ENCODE assay signal across 14 cellular contexts in genomic region chr10:127228195-127228785, GRCh38. TPM values are rescaled to one million over a fixed set of nuclear protein-coding genes. Genes with fewer than 3 reads are reported as not detected.
DNase-seq lines count a peak whose midpoint lies in the region; ATAC-seq, FAIRE-seq and TF ChIP-seq lines count a peak whose summit lies in the region.
"Had no signal": no experiment of that assay in that cellular context is flagged by ENCODE, and none has a peak within 500 bp of the region (broad histone marks: within the 10 kb centered on the region; RNA-seq: fewer than 3 reads in every experiment).

No MANE protein-coding gene starts in this region.

- no peak overlapping the region for H3K9ac ChIP-seq in IMR-90 (ENCODE audit: low read depth, low read length)
- no peak overlapping the region for H3K9ac ChIP-seq in HepG2 (ENCODE audit: insufficient read depth, low read depth, low read length)

- H4K20me1 ChIP-seq in IMR-90 (ENCODE audit: insufficient read depth, low read length), result no peaks in the 10 kb centered on the region
- no peaks in the 10 kb centered on the region for H4K20me1 ChIP-seq in HepG2 (ENCODE audit: insufficient read depth, low read length)

- no peak overlapping the region for H3K4ac ChIP-seq in IMR-90 (ENCODE audit: low read depth, low read length)

- TF ChIP-seq POLR2A in IMR-90 (IDR thresholded peaks at IDR 0.05; ENCODE audit: low read depth, low read length) (no peak), HepG2 (IDR thresholded peaks at IDR 0.05; ENCODE audit: insufficient read depth in 1 of 2, low read depth in 2 of 2, low read length in 2 of 2) (no peak)

- ATAC-seq in IMR-90 (ENCODE audit: low read depth), result no peak
- ATAC-seq in HepG2, result peak; percentile 78
- no peak for ATAC-seq in HG02763 (IDR thresholded peaks at IDR 0.05; ENCODE audit: unreplicated experiment)
- ATAC-seq: esophagus mucosa, left cardiac atrium, psoas muscle had no signal

- intact Hi-C loops in IMR-90 (cut with micrococcal nuclease) (no loop called here), ascending aorta (cut with DNase I) (no loop called here), HepG2 (cut with micrococcal nuclease; ENCODE audit: unreplicated experiment) (no loop called here)

- H2AK5ac ChIP-seq in IMR-90 (ENCODE audit: low read depth, low read length), result no peak overlapping the region

- no peak overlapping the region for H3K18ac ChIP-seq in IMR-90 (ENCODE audit: low read depth, low read length)

- DNase-seq in IMR-90 (peak; percentile 4), ascending aorta (ENCODE audit: low spot score in 2 of 2) (peak; percentile 12 to 70), HepG2 (ENCODE audit: low spot score) (peak; percentile 23), substantia nigra (lab: John Stamatoyannopoulos, UW) (peak in 18 of 49 donors; percentile 5 to 42 (median 14)), NCI-H748 (lab: John Stamatoyannopoulos, UW; ENCODE audit: unreplicated experiment) (no peak)
- DNase-seq in activated T-cell treated with anti-CD3 and anti-CD28 coated beads, Interleukin-2, amount 50 U/mL, for 48 hours, result no peak
- DNase-seq: activated effector memory CD4-positive, alpha-beta T cell treated with anti-CD3 and anti-CD28 coated beads, Interleukin-2, amount 50 U/mL, for 16 hours; H9; left cardiac atrium had no signal

- no peak overlapping the region for H4K91ac ChIP-seq in IMR-90 (ENCODE audit: insufficient read depth, low read depth, low read length)

- POLR2A ChIA-PET in IMR-90 (lab: Charles Lee; ENCODE audit: unreplicated experiment), result no interaction called here
- POLR2A ChIA-PET in HepG2 (lab: Yijun Ruan, JAX), result no interaction called here

- TF ChIP-seq CTCF in IMR-90 (conservative IDR thresholded peaks at IDR 0.05; ENCODE audit: low read depth, low read length) (no peak), ascending aorta (IDR thresholded peaks at IDR 0.05) (no peak), HepG2 (CRISPR knock-in tag; IDR thresholded peaks at IDR 0.05) (peak; percentile 53)

- H3K14ac ChIP-seq in IMR-90 (replicated peaks; ENCODE audit: low read depth, low read length), result no peak overlapping the region

- no peak overlapping the region for H2BK15ac ChIP-seq in IMR-90 (ENCODE audit: low read depth, low read length)

- H2AK9ac ChIP-seq in IMR-90 (replicated peaks; ENCODE audit: low read depth, low read length, poor library complexity), result no peak overlapping the region

- H3K79me1 ChIP-seq in IMR-90 (ENCODE audit: low read depth in 1 of 2, low read length in 2 of 2), result peaks cover 5 to 6% of the 10 kb centered on the region in 2 experiments; a peak in 3 of 4 replicates

- 64% methylated on average over 7 of the region's 12 CpGs; no CpG with 5 or more reads in 1 of the 2 experiments for WGBS in IMR-90 (ENCODE audit: extremely low coverage in 2 of 2, insufficient read length in 1 of 2), 2 experiments
- 72% methylated on average over 10 of the region's 12 CpGs for WGBS in HepG2 (ENCODE audit: low lambda C conversion rate)

- peaks cover 9% of the 10 kb centered on the region for H3K9me1 ChIP-seq in IMR-90 (ENCODE audit: insufficient read depth, low read length)

- peaks cover 5% of the 10 kb centered on the region; the same call in 1 of the 2 replicates for H3K4me1 ChIP-seq in IMR-90 (ENCODE audit: control insufficient read depth, insufficient read depth, low read length)
- peaks cover 3 to 4% of the 10 kb centered on the region in 2 donors for H3K4me1 ChIP-seq in ascending aorta
- peaks cover 19% of the 10 kb centered on the region for H3K4me1 ChIP-seq in HepG2 (ENCODE audit: insufficient read depth, low read length)
- H3K4me1 ChIP-seq: psoas muscle had no signal

- no peak overlapping the region for H2AFZ ChIP-seq in IMR-90 (replicated peaks; ENCODE audit: low read length, poor library complexity)
- no peak overlapping the region for H2AFZ ChIP-seq in HepG2 (ENCODE audit: low read length)

- H3K9me3 ChIP-seq in IMR-90 (ENCODE audit: control insufficient read depth, insufficient read depth, low read length) (no peaks in the 10 kb centered on the region), ascending aorta (no peaks in the 10 kb centered on the region), HepG2 (ENCODE audit: low read length) (no peaks in the 10 kb centered on the region)
- H3K9me3 ChIP-seq: psoas muscle had no signal

- H3K27me3 ChIP-seq in IMR-90 (ENCODE audit: control insufficient read depth, insufficient read depth, low read length) (no peaks in the 10 kb centered on the region), ascending aorta (no peaks in the 10 kb centered on the region), HepG2 (ENCODE audit: control insufficient read depth in 1 of 2, insufficient read depth in 2 of 2, low read length in 2 of 2) (no peaks in the 10 kb centered on the region)

- no peaks in the 10 kb centered on the region for H3K79me2 ChIP-seq in HepG2 (ENCODE audit: insufficient read depth, low read length)

- H2BK20ac ChIP-seq in IMR-90 (ENCODE audit: low read depth, low read length), result no peak overlapping the region

- no peak for TF ChIP-seq RAD21 in IMR-90 (IDR thresholded peaks at IDR 0.05; ENCODE audit: low read length)
- TF ChIP-seq RAD21 in HepG2 (CRISPR knock-in tag; IDR thresholded peaks at IDR 0.05), result no peak

- TF ChIP-seq EP300 in HepG2 (IDR thresholded peaks at IDR 0.05; ENCODE audit: low read depth in 2 of 2, low read length in 2 of 2), result no peak
- no peak for TF ChIP-seq EP300 in HepG2 (CRISPR knock-in tag; IDR thresholded peaks at IDR 0.05; ENCODE audit: borderline replicate concordance)

- CTCF ChIA-PET in IMR-90 (lab: Yijun Ruan, JAX) (interaction anchor here (0.7 to 1.0 kb wide), 2 partner anchors 18 to 30 kb away, joined by 3 to 4 read pairs; no protein-coding TSS in a partner anchor), HepG2 (lab: Yijun Ruan, JAX; ENCODE audit: low intra/inter-chr PET ratio, low total read pairs) (no interaction called here)

- dilution Hi-C loops in IMR-90 (cut with HindIII; ENCODE audit: low sequenced_read_pairs, unreplicated experiment), result no loop called here

- H3K23ac ChIP-seq in IMR-90 (ENCODE audit: low read depth, low read length), result no peak overlapping the region

- in situ Hi-C loops in IMR-90 (cut with MboI; ENCODE audit: low sequenced_read_pairs), result no loop called here
- in situ Hi-C loops in HepG2 (cut with HindIII; ENCODE audit: extremely low pct_ligation_motif_present, low pct_unique_long_range_greater_than_20kb), result loop anchor here (25.0 kb wide), 1 partner anchor 634 kb away; no protein-coding TSS in a partner anchor

- BruUV-seq in IMR-90 (replicated peaks; lab: Mats Ljungman, UMichigan) (no TSS peak), HepG2 (replicated peaks; lab: Mats Ljungman, UMichigan) (no TSS peak)

- no peak overlapping the region for H4K8ac ChIP-seq in IMR-90 (ENCODE audit: low read depth in 2 of 2, low read length in 2 of 2)

- H3K4me2 ChIP-seq in IMR-90 (ENCODE audit: low read depth, low read length) (no peak overlapping the region), HepG2 (ENCODE audit: low read depth, low read length) (no peak overlapping the region)

- peak; percentile 30 for FAIRE-seq in HepG2 (lab: Jason Lieb, UNC)
- FAIRE-seq: astrocyte had no signal

- H3K27ac ChIP-seq in IMR-90 (ENCODE audit: insufficient read depth, low read length), result no peak overlapping the region
- peak overlapping the region in 1 of 2 donors; percentile 56 for H3K27ac ChIP-seq in ascending aorta
- no peak overlapping the region for H3K27ac ChIP-seq in HepG2 (ENCODE audit: extremely low read length, insufficient read depth, low read length)
- peak overlapping the region; percentile 44 for H3K27ac ChIP-seq in substantia nigra (ENCODE audit: low read depth, low read length, poor library complexity, severe bottlenecking)
- H3K27ac ChIP-seq: psoas muscle had no signal

- H2BK5ac ChIP-seq in IMR-90 (ENCODE audit: low read depth, low read length, poor library complexity, severe bottlenecking), result no peak overlapping the region

- no peak overlapping the region for H3K56ac ChIP-seq in IMR-90 (ENCODE audit: extremely low read depth, insufficient read depth, low read length)

- peaks cover 3% of the 10 kb centered on the region; the same call in 1 of the 2 replicates for H3K36me3 ChIP-seq in IMR-90 (ENCODE audit: control insufficient read depth, insufficient read depth, low read length)
- H3K36me3 ChIP-seq in ascending aorta, result no peaks in the 10 kb centered on the region
- H3K36me3 ChIP-seq in HepG2 (replicated peaks in 1 of 2; ENCODE audit: control insufficient read depth in 1 of 2, insufficient read depth in 2 of 2, low read length in 2 of 2), result no peaks in the 10 kb centered on the region; a peak in 1 of 5 replicates

- no peak overlapping the region for H4K5ac ChIP-seq in IMR-90 (ENCODE audit: low read depth, low read length)

- H3K4me3 ChIP-seq in IMR-90 (ENCODE audit: insufficient read depth, low read depth, low read length) (no peak overlapping the region), ascending aorta (peak overlapping the region in 1 of 2 donors; percentile 5), HepG2 (replicated peaks in 1 of 3; ENCODE audit: insufficient read depth in 1 of 3, low read depth in 2 of 3, low read length in 3 of 3) (no peak overlapping the region)
- H3K4me3 ChIP-seq: psoas muscle had no signal

- H2BK120ac ChIP-seq in IMR-90 (ENCODE audit: low read depth, low read length), result no peak overlapping the region

RNA-seq across cellular contexts. Expression of gene INSYN2A, which starts 31.9 kb away (rescaled TPM):
- total RNA-seq in IMR-90 (2012; rRNA removed) (under 0.01 and 0.18 TPM in 2 replicates), ascending aorta (not detected), HepG2 (2016; rRNA removed; fragmentation: Illumina TruSeq; extraction: Trizol) (not detected in 2 replicates)
- polyA plus RNA-seq in IMR-90 (2012; rRNA removed) (0.10 and 0.11 TPM in 2 replicates), HepG2 (2011; rRNA removed) (not detected in 2 replicates)
- 0.09 and 0.12 TPM in 2 replicates for polyA plus RNA-seq in IMR-90 (2012; cell fraction: cytosol; rRNA removed)
- 0.05 and 0.09 TPM in 2 replicates for polyA plus RNA-seq in IMR-90 (2012; cell fraction: nucleus; rRNA removed; ENCODE audit: low replicate concordance)
- not detected in 2 replicates for total RNA-seq in HepG2 (2016; cell fraction: cytosol; rRNA removed; fragmentation: Illumina TruSeq; extraction: Trizol; ENCODE audit: low read depth)
- total RNA-seq in HepG2 (2016; cell fraction: insoluble cytoplasmic fraction; rRNA removed; fragmentation: Illumina TruSeq; extraction: Trizol), result not detected in 2 replicates
- not detected in 2 replicates for total RNA-seq in HepG2 (2016; cell fraction: membrane; rRNA removed; fragmentation: Illumina TruSeq; extraction: Trizol)
- total RNA-seq in HepG2 (2016; cell fraction: nucleus; rRNA removed; fragmentation: Illumina TruSeq; extraction: Trizol), result not detected in 2 replicates
- polyA plus RNA-seq in HepG2 (2011; cell fraction: cytosol; rRNA removed), result not detected in 2 replicates
- not detected in 2 replicates for polyA plus RNA-seq in HepG2 (2011; cell fraction: nucleus; rRNA removed)
- not detected in 2 replicates for polyA plus RNA-seq in HepG2 (2012)
- polyA plus RNA-seq in HepG2 (2016; cell fraction: cytosol; fragmentation: Illumina TruSeq; extraction: Trizol; ENCODE audit: low read depth), result not detected in 2 replicates
- not detected in 2 replicates for polyA plus RNA-seq in HepG2 (2016; cell fraction: insoluble cytoplasmic fraction; fragmentation: Illumina TruSeq; extraction: Trizol; ENCODE audit: low read depth)
- not detected in 2 replicates for polyA plus RNA-seq in HepG2 (2016; cell fraction: membrane; fragmentation: Illumina TruSeq; extraction: Trizol; ENCODE audit: low read depth)
- polyA plus RNA-seq in HepG2 (2016; cell fraction: nucleus; fragmentation: Illumina TruSeq; extraction: Trizol; ENCODE audit: insufficient read depth, low read depth), result not detected in 2 replicates
- not detected in 2 replicates for polyA minus RNA-seq in HepG2 (2011; rRNA and poly(A)+ RNA removed; ENCODE audit: low replicate concordance)
- polyA minus RNA-seq in HepG2 (2011; cell fraction: cytosol; rRNA and poly(A)+ RNA removed), result not detected in 2 replicates
- not detected in 2 replicates for polyA minus RNA-seq in HepG2 (2011; cell fraction: nucleus; rRNA and poly(A)+ RNA removed)
- total RNA-seq: esophagus mucosa; left cardiac atrium; T-helper 1 cell treated with Interleukin-12 subunit alpha and Interleukin-12 subunit beta and Interleukin-4 antibody, amounts not matched to agents 30 ng/mL and 1 ng/mL, for 36 hours had no signal

Comparison
In these comparisons a context has a peak if more than half of its experiments do, and no peak if none do; other contexts are left out.
1. DNase-seq: peak in IMR-90 (single experiment), ascending aorta (2 of 2) and HepG2 (single experiment); none in activated T-cell treated with anti-CD3 and anti-CD28 coated beads, Interleukin-2, amount 50 U/mL, for 48 hours (0 of 2) and NCI-H748 (single experiment).